Comparison of ENCODE assay signal across 13 cellular contexts in the genomic region with DNA sequence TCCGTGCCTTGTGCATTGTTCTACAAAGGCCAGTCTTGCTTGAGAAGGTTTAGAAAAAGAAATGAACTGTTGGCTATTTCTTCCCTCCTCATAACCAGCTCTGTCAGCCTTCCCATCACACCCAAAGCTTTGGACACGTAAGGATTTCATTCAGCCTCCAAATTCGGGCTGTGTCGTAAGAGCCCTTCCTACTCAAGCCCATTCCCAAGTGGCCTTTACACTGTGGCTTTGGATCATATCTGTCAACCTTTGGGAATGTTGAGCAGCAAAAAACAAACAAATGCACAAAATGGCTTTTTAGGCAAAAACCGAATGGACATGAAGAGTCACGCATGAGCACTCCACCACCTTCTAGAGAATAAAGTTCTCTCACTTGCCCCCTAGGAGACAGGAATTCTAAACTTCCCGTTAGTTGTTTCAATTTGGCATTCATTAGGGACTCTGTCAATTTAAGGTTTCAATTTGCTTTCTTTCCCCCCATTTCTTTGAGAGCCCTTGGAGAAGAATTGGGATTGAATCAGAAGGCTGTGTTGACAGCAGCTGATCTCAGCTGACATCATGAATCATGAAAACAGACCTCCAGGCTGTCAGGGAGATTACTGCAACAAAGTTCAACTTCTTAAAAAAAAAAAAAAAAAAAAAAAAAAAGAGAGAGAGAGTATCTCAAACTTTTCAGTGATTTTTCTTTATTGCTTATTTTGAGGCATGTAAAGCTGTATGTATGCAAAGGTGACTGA.
DNase-seq lines count a peak whose midpoint lies in the region; ATAC-seq, FAIRE-seq and TF ChIP-seq lines count a peak whose summit lies in the region.
"Had no signal": no experiment of that assay in that cellular context is flagged by ENCODE, and none has a peak within 500 bp of the region (broad histone marks: within the 10 kb centered on the region; RNA-seq: fewer than 3 reads in every experiment).

No MANE protein-coding gene starts in this region.

- BruUV-seq in HepG2 (replicated peaks; lab: Mats Ljungman, UMichigan): no TSS peak

- H3K79me2 ChIP-seq in HepG2 (ENCODE audit: insufficient read depth, low read length): no peaks in the 10 kb centered on the region

- in situ Hi-C loops in HepG2 (cut with HindIII; ENCODE audit: extremely low pct_ligation_motif_present, low pct_unique_long_range_greater_than_20kb): no loop called here
- in situ Hi-C loops in KBM-7 (cut with MboI; ENCODE audit: low pct_unique_long_range_greater_than_20kb, low sequenced_read_pairs): loop anchor here (25.0 kb wide), 1 partner anchor 548 kb away; no protein-coding TSS in a partner anchor

- no peak overlapping the region for H3K27ac ChIP-seq in HepG2 (ENCODE audit: extremely low read length, insufficient read depth, low read length)
- H3K27ac ChIP-seq in right lobe of liver: no peak overlapping the region
- H3K27ac ChIP-seq in testis: no peak overlapping the region
- H3K27ac ChIP-seq: lower lobe of right lung, tibial artery had no signal

- ATAC-seq in HepG2 (peak; percentile 69), right lobe of liver (no peak), GM18870 (IDR thresholded peaks at IDR 0.05; ENCODE audit: unreplicated experiment) (no peak)
- ATAC-seq: lower lobe of right lung, SK-N-SH treated with all-trans-retinoic acid at 6 μM for 48 hours had no signal

- H3K4me2 ChIP-seq in HepG2 (ENCODE audit: low read depth, low read length): peak overlapping the region; percentile 51

- WGBS in HepG2 (ENCODE audit: low lambda C conversion rate): 18% methylated on average over 7 of the region's 7 CpGs
- WGBS in right lobe of liver (ENCODE audit: insufficient coverage, low coverage, low lambda C conversion rate, missing lambda C conversion rate): 79% methylated on average over 7 of the region's 7 CpGs
- WGBS in testis, 2 donors: 87 to 90% methylated on average over 7 of the region's 7 CpGs

- TF ChIP-seq RAD21 in HepG2 (CRISPR knock-in tag; IDR thresholded peaks at IDR 0.05): no peak

- CTCF ChIA-PET in HepG2 (lab: Yijun Ruan, JAX; ENCODE audit: low intra/inter-chr PET ratio, low total read pairs): no interaction called here

- POLR2A ChIA-PET in HepG2 (lab: Yijun Ruan, JAX): no interaction called here

- no peak for TF ChIP-seq POLR2A in HepG2 (IDR thresholded peaks at IDR 0.05; ENCODE audit: insufficient read depth in 1 of 2, low read depth in 2 of 2, low read length in 2 of 2)
- TF ChIP-seq POLR2A in right lobe of liver (IDR thresholded peaks at IDR 0.05): no peak
- TF ChIP-seq POLR2A in testis (IDR thresholded peaks at IDR 0.05): no peak

- no peak for TF ChIP-seq EP300 in HepG2 (IDR thresholded peaks at IDR 0.05; ENCODE audit: low read depth in 2 of 2, low read length in 2 of 2)
- no peak for TF ChIP-seq EP300 in HepG2 (CRISPR knock-in tag; IDR thresholded peaks at IDR 0.05; ENCODE audit: borderline replicate concordance)

- H3K36me3 ChIP-seq in HepG2 (replicated peaks in 1 of 2; ENCODE audit: control insufficient read depth in 1 of 2, insufficient read depth in 2 of 2, low read length in 2 of 2) (no peaks in the 10 kb centered on the region), right lobe of liver (no peaks in the 10 kb centered on the region), testis (ENCODE audit: low read depth, missing control alignments) (no peaks in the 10 kb centered on the region)
- H3K36me3 ChIP-seq: lower lobe of right lung, tibial artery had no signal

- intact Hi-C loops in HepG2 (cut with micrococcal nuclease; ENCODE audit: unreplicated experiment) (no loop called here), right lobe of liver (cut with DNase I) (no loop called here), testis (cut with DNase I; ENCODE audit: low total_unique reads) (no loop called here)

- H3K27me3 ChIP-seq in HepG2 (ENCODE audit: control insufficient read depth in 1 of 2, insufficient read depth in 2 of 2, low read length in 2 of 2) (no peaks in the 10 kb centered on the region), right lobe of liver (no peaks in the 10 kb centered on the region), testis (no peaks in the 10 kb centered on the region)

- H3K9ac ChIP-seq in HepG2 (ENCODE audit: insufficient read depth, low read depth, low read length): peak overlapping the region; percentile 12; the same call in 1 of the 2 replicates

- H2AFZ ChIP-seq in HepG2 (ENCODE audit: low read length): no peak overlapping the region

- no peaks in the 10 kb centered on the region for H3K9me3 ChIP-seq in HepG2 (ENCODE audit: low read length)
- H3K9me3 ChIP-seq in right lobe of liver: no peaks in the 10 kb centered on the region
- no peaks in the 10 kb centered on the region for H3K9me3 ChIP-seq in testis
- H3K9me3 ChIP-seq: tibial artery had no signal

- DNase-seq in HepG2 (ENCODE audit: low spot score) (peak; percentile 57), right lobe of liver (no peak), epidermal melanocyte (ENCODE audit: insufficient read length, low spot score) (peak; percentile 33), kidney glomerular epithelial cell (lab: John Stamatoyannopoulos, UW) (peak; percentile 25), SKM-1 (lab: John Stamatoyannopoulos, UW; ENCODE audit: unreplicated experiment) (no peak), testis (no peak), KBM-7 (no peak)
- DNase-seq: activated B cell treated with CpG ODN at 0.5 μM for 24 hours, DMS153, lower lobe of right lung had no signal

- H3K4me1 ChIP-seq in HepG2 (ENCODE audit: insufficient read depth, low read length) (peaks cover 24% of the 10 kb centered on the region), right lobe of liver (peaks cover 0 to 9% (median 0%) of the 10 kb centered on the region in 4 donors), testis (no peaks in the 10 kb centered on the region)
- H3K4me1 ChIP-seq: lower lobe of right lung, tibial artery had no signal

- peak overlapping the region in 1 of 3 experiments; percentile 11; a peak in 1 of 6 replicates for H3K4me3 ChIP-seq in HepG2 (replicated peaks in 1 of 3; ENCODE audit: insufficient read depth in 1 of 3, low read depth in 2 of 3, low read length in 3 of 3)
- no peak overlapping the region for H3K4me3 ChIP-seq in right lobe of liver
- no peak overlapping the region for H3K4me3 ChIP-seq in testis
- H3K4me3 ChIP-seq: lower lobe of right lung, tibial artery had no signal

- no peak for TF ChIP-seq CTCF in HepG2 (CRISPR knock-in tag; IDR thresholded peaks at IDR 0.05)
- no peak for TF ChIP-seq CTCF in right lobe of liver (IDR thresholded peaks at IDR 0.05)
- TF ChIP-seq CTCF in testis (IDR thresholded peaks at IDR 0.05): no peak

- FAIRE-seq in HepG2 (lab: Jason Lieb, UNC): peak; percentile 74

- no peaks in the 10 kb centered on the region for H4K20me1 ChIP-seq in HepG2 (ENCODE audit: insufficient read depth, low read length)

TF ChIP-seq in HepG2, 621 proteins besides CTCF, POLR2A, EP300 and RAD21 (continues in another document):
- TF ChIP-seq, protein P1, sequence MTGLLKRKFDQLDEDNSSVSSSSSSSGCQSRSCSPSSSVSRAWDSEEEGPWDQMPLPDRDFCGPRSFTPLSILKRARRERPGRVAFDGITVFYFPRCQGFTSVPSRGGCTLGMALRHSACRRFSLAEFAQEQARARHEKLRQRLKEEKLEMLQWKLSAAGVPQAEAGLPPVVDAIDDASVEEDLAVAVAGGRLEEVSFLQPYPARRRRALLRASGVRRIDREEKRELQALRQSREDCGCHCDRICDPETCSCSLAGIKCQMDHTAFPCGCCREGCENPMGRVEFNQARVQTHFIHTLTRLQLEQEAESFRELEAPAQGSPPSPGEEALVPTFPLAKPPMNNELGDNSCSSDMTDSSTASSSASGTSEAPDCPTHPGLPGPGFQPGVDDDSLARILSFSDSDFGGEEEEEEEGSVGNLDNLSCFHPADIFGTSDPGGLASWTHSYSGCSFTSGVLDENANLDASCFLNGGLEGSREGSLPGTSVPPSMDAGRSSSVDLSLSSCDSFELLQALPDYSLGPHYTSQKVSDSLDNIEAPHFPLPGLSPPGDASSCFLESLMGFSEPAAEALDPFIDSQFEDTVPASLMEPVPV (CRISPR knock-in tag; IDR thresholded peaks at IDR 0.05): no peak
- no peak for TF ChIP-seq ZNF484 (CRISPR knock-in tag; IDR thresholded peaks at IDR 0.05; ENCODE audit: borderline replicate concordance, low read depth)
- peak; percentile 30; the same call in 1 of the 2 replicates for TF ChIP-seq CEBPG (CRISPR knock-in tag; IDR thresholded peaks at IDR 0.05)

Comparison
In these comparisons a context has a peak if more than half of its experiments do, and no peak if none do; other contexts are left out.
1. DNase-seq: peak in HepG2 (single experiment), epidermal melanocyte (single experiment) and kidney glomerular epithelial cell (single experiment); none in right lobe of liver (0 of 3), SKM-1 (single experiment), testis (single experiment) and KBM-7 (single experiment).